ENCODE assay signal across 1 cellular context in genomic region chr15:75023194-75024101, GRCh38.
TF ChIP-seq lines count a peak whose summit lies in the region.

PPCDC (plus strand) TSS chr15:75023590; CDS start chr15:75028319, 4,729 bp downstream.

TF ChIP-seq in GM12878, 131 proteins besides CTCF, POLR2A, EP300 and RAD21 (continued from another document):
- TF ChIP-seq SKIL (IDR thresholded peaks at IDR 0.05; ENCODE audit: low read depth, poor library complexity, severe bottlenecking) (no peak), CREM (IDR thresholded peaks at IDR 0.05; ENCODE audit: low read depth) (peak; percentile 92), PML (IDR thresholded peaks at IDR 0.05; ENCODE audit: low read length) (peak; percentile 97), ELK1 (IDR thresholded peaks at IDR 0.05; ENCODE audit: low read depth, low read length) (no peak), CEBPB (IDR thresholded peaks at IDR 0.05; ENCODE audit: borderline replicate concordance in 1 of 2, low read depth in 2 of 2, low read length in 2 of 2) (no peak), ZNF687 (IDR thresholded peaks at IDR 0.05) (no peak), HDAC2 (IDR thresholded peaks at IDR 0.05) (no peak), REST (IDR thresholded peaks at IDR 0.05; ENCODE audit: low read depth, low read length) (no peak), TCF7 (IDR thresholded peaks at IDR 0.05; ENCODE audit: borderline replicate concordance) (no peak), RBBP5 (conservative IDR thresholded peaks at IDR 0.05) (no peak), LARP7 (IDR thresholded peaks at IDR 0.05) (peak; percentile 69; the same call in 1 of the 2 replicates), ZBTB11 (CRISPR knock-in tag; IDR thresholded peaks at IDR 0.05) (no peak), TARDBP (IDR thresholded peaks at IDR 0.05; ENCODE audit: borderline replicate concordance) (peak; percentile 91; the same call in 1 of the 2 replicates), BMI1 (IDR thresholded peaks at IDR 0.05; ENCODE audit: borderline replicate concordance) (no peak), USF1 (IDR thresholded peaks at IDR 0.05; ENCODE audit: borderline replicate concordance, extremely low read length, insufficient read depth, low read depth, low read length) (peak; percentile 3), WRNIP1 (IDR thresholded peaks at IDR 0.05; ENCODE audit: borderline replicate concordance, low read depth, low read length) (no peak), IRF3 (IDR thresholded peaks at IDR 0.05) (no peak), ZBED1 (IDR thresholded peaks at IDR 0.05; ENCODE audit: borderline replicate concordance) (no peak), CBX5 (IDR thresholded peaks at IDR 0.05; ENCODE audit: low read depth) (no peak), FOXK2 (IDR thresholded peaks at IDR 0.05) (no peak), POLR2AphosphoS5 (IDR thresholded peaks at IDR 0.05; ENCODE audit: low read length) (peak; percentile 97), ZNF207 (IDR thresholded peaks at IDR 0.05; ENCODE audit: borderline replicate concordance) (peak; percentile 73; the same call in 1 of the 2 replicates), PKNOX1 (IDR thresholded peaks at IDR 0.05) (peak; percentile 92), ZSCAN29 (IDR thresholded peaks at IDR 0.05) (no peak), HCFC1 (IDR thresholded peaks at IDR 0.05; ENCODE audit: low read length) (peak; percentile 98), CBX3 (IDR thresholded peaks at IDR 0.05; ENCODE audit: borderline replicate concordance, low read depth) (no peak), ETV6 (conservative IDR thresholded peaks at IDR 0.05 in 1 of 2, IDR thresholded peaks at IDR 0.05 in 1 of 2; ENCODE audit: borderline replicate concordance in 1 of 2, low read depth in 1 of 2) (0 out of 4 replicates have a peak, but pooled peaks of 1 of the 2 experiments have one; percentile 11), MLLT1 (IDR thresholded peaks at IDR 0.05) (peak; percentile 72), MTA2 (IDR thresholded peaks at IDR 0.05; ENCODE audit: low read depth) (no peak; the same call in 1 of the 2 replicates), SP1 (IDR thresholded peaks at IDR 0.05; ENCODE audit: low read depth, low read length) (peak; percentile 36), PAX5 (IDR thresholded peaks at IDR 0.05; ENCODE audit: borderline replicate concordance, low read depth, low read length) (no peak), KDM1A (IDR thresholded peaks at IDR 0.05; ENCODE audit: borderline replicate concordance) (no peak), MEF2A (IDR thresholded peaks at IDR 0.05; ENCODE audit: insufficient read depth, low read depth, low read length) (no peak), USF2 (IDR thresholded peaks at IDR 0.05; ENCODE audit: borderline replicate concordance, low read depth, low read length) (no peak), IRF4 (IDR thresholded peaks at IDR 0.05; ENCODE audit: low read depth, low read length) (no peak), MTA3 (IDR thresholded peaks at IDR 0.05; ENCODE audit: borderline replicate concordance, low read length) (no peak), GATAD2B (conservative IDR thresholded peaks at IDR 0.05; ENCODE audit: low read depth) (peak; percentile 82), SMAD1 (IDR thresholded peaks at IDR 0.05; ENCODE audit: low read depth, partially characterized antibody) (peak; percentile 63), POU2F2 (IDR thresholded peaks at IDR 0.05; ENCODE audit: borderline replicate concordance, low read depth, low read length) (peak; percentile 80; the same call in 1 of the 3 replicates)
TF ChIP-seq in GM12878: peak in this region for 49.
